ENCODE assay signal across 27 cellular contexts in genomic region chr2:238420442-238420841, GRCh38. TPM values are rescaled to one million over a fixed set of nuclear protein-coding genes. Genes with fewer than 3 reads are reported as not detected.
DNase-seq lines count a peak whose midpoint lies in the region; ATAC-seq and TF ChIP-seq lines count a peak whose summit lies in the region.
"Had no signal": no experiment of that assay in that cellular context is flagged by ENCODE, and none has a peak within 500 bp of the region (broad histone marks: within the 10 kb centered on the region; RNA-seq: fewer than 3 reads in every experiment).

No MANE protein-coding gene starts in this region.

- H3K27me3 ChIP-seq in cardiac muscle cell (no peaks in the 10 kb centered on the region), thoracic aorta (replicated peaks; ENCODE audit: insufficient read depth) (no peaks in the 10 kb centered on the region)
- H3K27me3 ChIP-seq: esophagus muscularis mucosa had no signal

- peaks cover 11% of the 10 kb centered on the region for H3K4me1 ChIP-seq in cardiac muscle cell (ENCODE audit: low read depth)
- peaks cover 10 to 37% of the 10 kb centered on the region in 2 donors for H3K4me1 ChIP-seq in thoracic aorta (ENCODE audit: control insufficient read depth in 1 of 2, low read depth in 2 of 2)
- H3K4me1 ChIP-seq: foreskin keratinocyte had no signal

- peak overlapping the region; percentile 42 for H3K4me3 Mint-ChIP-seq in neural crest cell
- H3K4me3 Mint-ChIP-seq: activated naive CD8-positive, alpha-beta T cell treated with anti-CD3 and anti-CD28 coated beads for 36 hours; activated T-cell treated with anti-CD3 and anti-CD28 coated beads, Interleukin-2, amount 50 U/mL, for 24 hours; stimulated activated memory B cell treated with anti-CD40 and anti-IgM and Interleukin-4, amounts not matched to agents 10 μg/mL and 1 μg/mL and 100 μg/mL, for 72 hours had no signal

- peak overlapping the region; percentile 35 for H3K27ac Mint-ChIP-seq in neural crest cell (ENCODE audit: unreplicated experiment)
- H3K27ac Mint-ChIP-seq: activated naive CD8-positive, alpha-beta T cell treated with anti-CD3 and anti-CD28 coated beads for 36 hours; activated T-cell treated with anti-CD3 and anti-CD28 coated beads, Interleukin-2, amount 50 U/mL, for 24 hours; stimulated activated memory B cell treated with anti-CD40 and anti-IgM and Interleukin-4, amounts not matched to agents 10 μg/mL and 1 μg/mL and 100 μg/mL, for 72 hours had no signal

- intact Hi-C loops in Right ventricle myocardium superior (cut with DNase I): no loop called here

- no peaks in the 10 kb centered on the region for H3K27me3 Mint-ChIP-seq in neural crest cell (ENCODE audit: low read depth)
- H3K27me3 Mint-ChIP-seq: activated naive CD8-positive, alpha-beta T cell treated with anti-CD3 and anti-CD28 coated beads for 36 hours; activated T-cell treated with anti-CD3 and anti-CD28 coated beads, Interleukin-2, amount 50 U/mL, for 24 hours had no signal

- peaks cover 24% of the 10 kb centered on the region for H3K4me1 Mint-ChIP-seq in neural crest cell
- H3K4me1 Mint-ChIP-seq: activated naive CD8-positive, alpha-beta T cell treated with anti-CD3 and anti-CD28 coated beads for 36 hours; stimulated activated memory B cell treated with anti-CD40 and anti-IgM and Interleukin-4, amounts not matched to agents 10 μg/mL and 1 μg/mL and 100 μg/mL, for 72 hours had no signal

- H3K9me3 Mint-ChIP-seq in neural crest cell: peaks cover 2% of the 10 kb centered on the region

- no peak overlapping the region for H3K4me3 ChIP-seq in cardiac muscle cell
- H3K4me3 ChIP-seq in coronary artery: peak overlapping the region; percentile 17
- H3K4me3 ChIP-seq in thoracic aorta: peak overlapping the region; percentile 16
- H3K4me3 ChIP-seq: esophagus muscularis mucosa, heart right ventricle, psoas muscle, SK-N-MC had no signal

- H3K9me3 ChIP-seq in cardiac muscle cell (ENCODE audit: low read depth) (no peaks in the 10 kb centered on the region), thoracic aorta (no peaks in the 10 kb centered on the region)
- H3K9me3 ChIP-seq: esophagus muscularis mucosa, psoas muscle had no signal

- no peak for TF ChIP-seq CTCF in cardiac muscle cell (IDR thresholded peaks at IDR 0.05; ENCODE audit: low read depth, low read length)
- TF ChIP-seq CTCF in coronary artery (IDR thresholded peaks at IDR 0.05): no peak
- no peak for TF ChIP-seq CTCF in neural crest cell (conservative IDR thresholded peaks at IDR 0.05)
- TF ChIP-seq CTCF in thoracic aorta (IDR thresholded peaks at IDR 0.05): no peak

- no peak for ATAC-seq in Right ventricle myocardium superior (ENCODE audit: poor library complexity)
- ATAC-seq in thoracic aorta (ENCODE audit: insufficient number of reproducible peaks, low FRiP score, low read depth): no peak
- no peak for ATAC-seq in GM18498 (IDR thresholded peaks at IDR 0.05; ENCODE audit: unreplicated experiment)
- ATAC-seq in HG02870 (IDR thresholded peaks at IDR 0.05; ENCODE audit: unreplicated experiment): no peak
- ATAC-seq: foreskin keratinocyte; psoas muscle; stimulated activated memory B cell treated with anti-CD40 and anti-IgM and Interleukin-4, amounts not matched to agents 10 μg/mL and 1 μg/mL and 100 μg/mL, for 72 hours had no signal

- DNase-seq in cardiac muscle cell (ENCODE audit: low read depth in 1 of 2, low spot score in 1 of 2) (no peak), Right ventricle myocardium superior (no peak), coronary artery (ENCODE audit: low spot score) (no peak), neural crest cell (ENCODE audit: low read depth, low spot score) (no peak), thoracic aorta (ENCODE audit: low spot score) (no peak), kidney tubule cell (ENCODE audit: low spot score) (no peak)
- DNase-seq: activated CD4-positive, alpha-beta T cell treated with anti-CD3 and anti-CD28 coated beads, Interleukin-2, amount 50 U/mL, for 1 hour; activated CD4-positive, CD25-positive, alpha-beta regulatory T cell; activated effector memory CD4-positive, alpha-beta T cell treated with anti-CD3 and anti-CD28 coated beads, Interleukin-2, amount 50 U/mL, for 16 hours; activated naive CD8-positive, alpha-beta T cell treated with anti-CD3 and anti-CD28 coated beads for 36 hours; activated T-cell treated with anti-CD3 and anti-CD28 coated beads, Interleukin-2, amount 50 U/mL, for 24 hours; anterior cingulate cortex; central memory CD4-positive, alpha-beta T cell; DND-41; foreskin keratinocyte; heart right ventricle; NCI-H1417; NCI-H2029 treated with DMSO at 0.1 percent for 48 hours; NCI-H524 treated with DMSO at 0.1 percent for 48 hours; psoas muscle; substantia nigra had no signal

- H3K27ac ChIP-seq in cardiac muscle cell: peak overlapping the region; percentile 25
- H3K27ac ChIP-seq in coronary artery: peak overlapping the region in 1 of 2 donors; percentile 68
- H3K27ac ChIP-seq in thoracic aorta: peak overlapping the region; percentile 40 to 55
- H3K27ac ChIP-seq: C4-2B, esophagus muscularis mucosa, foreskin keratinocyte, psoas muscle, SK-N-MC had no signal

- H3K36me3 ChIP-seq in cardiac muscle cell (no peaks in the 10 kb centered on the region), thoracic aorta (no peaks in the 10 kb centered on the region)
- H3K36me3 ChIP-seq: esophagus muscularis mucosa, heart right ventricle had no signal

- no peaks in the 10 kb centered on the region for H3K36me3 Mint-ChIP-seq in neural crest cell (ENCODE audit: low read depth)

RNA-seq across cellular contexts. Expression of gene ASB1, which starts 6.3 kb away (rescaled TPM):
- total RNA-seq in cardiac muscle cell: 15.6 and 16.7 TPM in 2 replicates
- polyA plus RNA-seq in cardiac muscle cell: 16.7 and 25.6 TPM in 2 replicates
- total RNA-seq in Right ventricle myocardium superior: 69.8 TPM
- 37.5 and 39.9 TPM in 2 replicates for total RNA-seq in neural crest cell
- total RNA-seq in thoracic aorta: 10 to 100 TPM; 30.3 to 48.7 TPM
